ENCODE assay signal across 9 cellular contexts in genomic region chr10:73884017-73884416, GRCh38.
"Had no signal": no experiment of that assay in that cellular context is flagged by ENCODE, and none has a peak within 500 bp of the region (broad histone marks: within the 10 kb centered on the region; RNA-seq: fewer than 3 reads in every experiment).

No MANE protein-coding gene starts in this region.

- H3K9ac ChIP-seq: KMS-11 had no signal

- DNase-seq: H9, HCEC 1CT, IMR-90, KBM-7 had no signal

- H3K4me3 Mint-ChIP-seq: GM23338, H9 had no signal

- H3K27ac Mint-ChIP-seq: GM23338, H9 had no signal

- ATAC-seq: GM23338 had no signal

- H3K27ac ChIP-seq: KMS-11 had no signal

- FAIRE-seq: H1, H54, HTR-8/SVneo had no signal

- H2AFZ ChIP-seq: GM23338 had no signal

- H3K9me3 Mint-ChIP-seq: GM23338, H9 had no signal

- H3K4me3 ChIP-seq: GM23338 had no signal

- H3K4me2 ChIP-seq: GM23338, KMS-11 had no signal
